Comparison of ENCODE assay signal across 11 cellular contexts in the genomic region with DNA sequence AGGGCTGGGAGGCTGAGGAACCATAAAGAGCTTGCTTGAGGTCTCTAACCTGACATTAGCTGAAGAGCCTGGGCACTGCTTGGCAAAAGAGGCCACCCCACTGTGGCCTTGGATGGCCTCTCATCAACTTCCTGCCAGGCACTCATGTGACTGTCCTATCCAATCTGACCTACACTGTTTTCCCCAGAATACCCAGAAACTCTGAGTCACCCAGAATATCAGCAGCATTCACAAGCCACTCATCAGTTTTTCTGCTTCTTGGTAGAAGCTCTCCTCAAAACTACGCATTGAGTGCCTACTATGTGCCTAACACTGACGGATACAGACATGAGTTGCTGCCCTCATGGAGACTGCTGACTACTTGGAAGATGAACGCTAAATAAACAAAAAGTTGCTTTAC. TPM values are rescaled to one million over a fixed set of nuclear protein-coding genes. Genes with fewer than 3 reads are reported as not detected.
DNase-seq lines count a peak whose midpoint lies in the region; ATAC-seq and TF ChIP-seq lines count a peak whose summit lies in the region.
"Had no signal": no experiment of that assay in that cellular context is flagged by ENCODE, and none has a peak within 500 bp of the region (broad histone marks: within the 10 kb centered on the region; RNA-seq: fewer than 3 reads in every experiment).

No MANE protein-coding gene starts in this region.

- H3K27me3 Mint-ChIP-seq in activated CD8-positive, alpha-beta memory T cell treated with anti-CD3 and anti-CD28 coated beads, Interleukin-2, amount 10 ng/mL, durations not matched to agents 7 days and 5 days: no peaks in the 10 kb centered on the region
- H3K27me3 Mint-ChIP-seq in immature natural killer cell (ENCODE audit: low read depth in 3 of 3): peaks cover 9 to 16% (median 9%) of the 10 kb centered on the region in 3 donors
- H3K27me3 Mint-ChIP-seq: naive B cell had no signal

- H3K27me3 ChIP-seq in heart left ventricle (no peaks in the 10 kb centered on the region), smooth muscle cell (ENCODE audit: low read depth) (no peaks in the 10 kb centered on the region)

- H3K9me3 ChIP-seq in heart left ventricle (no peaks in the 10 kb centered on the region), smooth muscle cell (replicated peaks; ENCODE audit: low read depth) (no peaks in the 10 kb centered on the region)

- peaks cover 2% of the 10 kb centered on the region for H4K20me1 ChIP-seq in smooth muscle cell (ENCODE audit: low read depth)

- peaks cover 6% of the 10 kb centered on the region for H3K79me2 ChIP-seq in smooth muscle cell (ENCODE audit: low read depth)

- no peak for TF ChIP-seq CTCF in VCaP (conservative IDR thresholded peaks at IDR 0.05)
- TF ChIP-seq CTCF in heart left ventricle (IDR thresholded peaks at IDR 0.05): no peak
- no peak for TF ChIP-seq CTCF in smooth muscle cell (IDR thresholded peaks at IDR 0.05; ENCODE audit: borderline replicate concordance, insufficient read depth, poor library complexity, severe bottlenecking)

- peaks cover 2% of the 10 kb centered on the region for H3K36me3 Mint-ChIP-seq in activated CD8-positive, alpha-beta memory T cell treated with anti-CD3 and anti-CD28 coated beads, Interleukin-2, amount 10 ng/mL, durations not matched to agents 7 days and 5 days
- no peaks in the 10 kb centered on the region for H3K36me3 Mint-ChIP-seq in immature natural killer cell
- H3K36me3 Mint-ChIP-seq: naive B cell had no signal

- DNase-seq in activated CD8-positive, alpha-beta memory T cell treated with anti-CD3 and anti-CD28 coated beads, Interleukin-2, amount 10 ng/mL, durations not matched to agents 7 days and 5 days: peak; percentile 45
- DNase-seq in activated CD8-positive, alpha-beta memory T cell treated with anti-CD3 and anti-CD28 coated beads for 24 hours: no peak
- DNase-seq in heart left ventricle: peak; percentile 57 to 74 (median 68)
- no peak for DNase-seq in smooth muscle cell (lab: John Stamatoyannopoulos, UW; ENCODE audit: unreplicated experiment)
- DNase-seq in NCI-H82 treated with DMSO at 0.1 percent for 48 hours (lab: John Stamatoyannopoulos, UW; ENCODE audit: unreplicated experiment): no peak
- no peak for DNase-seq in immature natural killer cell
- DNase-seq: DND-41, naive B cell had no signal

- no peak for ATAC-seq in activated CD8-positive, alpha-beta memory T cell treated with anti-CD3 and anti-CD28 coated beads, Interleukin-2, amount 10 ng/mL, durations not matched to agents 7 days and 5 days
- ATAC-seq in heart left ventricle (peak; percentile 52 to 72 (median 62)), GM21528 (IDR thresholded peaks at IDR 0.05; ENCODE audit: low FRiP score, unreplicated experiment) (no peak)

- peaks cover 22% of the 10 kb centered on the region for H3K4me1 Mint-ChIP-seq in activated CD8-positive, alpha-beta memory T cell treated with anti-CD3 and anti-CD28 coated beads, Interleukin-2, amount 10 ng/mL, durations not matched to agents 7 days and 5 days
- peaks cover 14 to 16% of the 10 kb centered on the region in 2 donors for H3K4me1 Mint-ChIP-seq in immature natural killer cell

- no peak overlapping the region for H3K9ac ChIP-seq in smooth muscle cell (ENCODE audit: low read depth)

- H3K4me1 ChIP-seq in heart left ventricle (peaks cover 0 to 56% (median 19%) of the 10 kb centered on the region in 12 donors), smooth muscle cell (ENCODE audit: low read depth) (peaks cover 7% of the 10 kb centered on the region)

- CTCF ChIA-PET in activated CD8-positive, alpha-beta memory T cell treated with anti-CD3 and anti-CD28 coated beads, Interleukin-2, amount 10 ng/mL, durations not matched to agents 7 days and 5 days (lab: Charles Lee): interaction anchor here (1.1 to 1.2 kb wide), 2 partner anchors 47 to 279 kb away, joined by 3 to 5 read pairs; partner anchors contain the start of gene CNNM2

- H2AFZ ChIP-seq in smooth muscle cell (ENCODE audit: low read depth): peak overlapping the region; percentile 56

- H3K36me3 ChIP-seq in heart left ventricle (no peaks in the 10 kb centered on the region), smooth muscle cell (ENCODE audit: low read depth) (no peaks in the 10 kb centered on the region)

- peak overlapping the region; percentile 14 for H3K4me2 ChIP-seq in smooth muscle cell

- intact Hi-C loops in heart left ventricle (cut with DNase I): loop anchor here in 2 of 10 donors (5.0 to 10.0 kb wide), 2 partner anchors 45 to 52 kb away; no protein-coding TSS in a partner anchor

- H3F3A ChIP-seq in smooth muscle cell (ENCODE audit: low read depth): peaks cover 9% of the 10 kb centered on the region

- no peaks in the 10 kb centered on the region for H3K9me3 Mint-ChIP-seq in activated CD8-positive, alpha-beta memory T cell treated with anti-CD3 and anti-CD28 coated beads, Interleukin-2, amount 10 ng/mL, durations not matched to agents 7 days and 5 days (ENCODE audit: low read depth)
- no peaks in the 10 kb centered on the region for H3K9me3 Mint-ChIP-seq in immature natural killer cell
- H3K9me3 Mint-ChIP-seq: naive B cell; T-helper 1 cell treated with Interleukin-12 subunit alpha and Interleukin-12 subunit beta and Interleukin-4 antibody, amounts not matched to agents 30 μg/mL and 1 μg/mL, for 36 hours had no signal

- H3K4me3 Mint-ChIP-seq in activated CD8-positive, alpha-beta memory T cell treated with anti-CD3 and anti-CD28 coated beads, Interleukin-2, amount 10 ng/mL, durations not matched to agents 7 days and 5 days: no peak overlapping the region
- H3K4me3 Mint-ChIP-seq in immature natural killer cell: no peak overlapping the region
- H3K4me3 Mint-ChIP-seq: naive B cell; T-helper 1 cell treated with Interleukin-12 subunit alpha and Interleukin-12 subunit beta and Interleukin-4 antibody, amounts not matched to agents 30 μg/mL and 1 μg/mL, for 36 hours had no signal

- H3K27ac Mint-ChIP-seq in activated CD8-positive, alpha-beta memory T cell treated with anti-CD3 and anti-CD28 coated beads, Interleukin-2, amount 10 ng/mL, durations not matched to agents 7 days and 5 days: no peak overlapping the region
- no peak overlapping the region for H3K27ac Mint-ChIP-seq in immature natural killer cell
- H3K27ac Mint-ChIP-seq: naive B cell; T-helper 1 cell treated with Interleukin-12 subunit alpha and Interleukin-12 subunit beta and Interleukin-4 antibody, amounts not matched to agents 30 μg/mL and 1 μg/mL, for 36 hours had no signal

- peak overlapping the region; percentile 11; the same call in 1 of the 2 replicates for H3K27ac ChIP-seq in VCaP
- peak overlapping the region in 10 of 12 donors; percentile 2 to 91 (median 63) for H3K27ac ChIP-seq in heart left ventricle
- peak overlapping the region; percentile 54 for H3K27ac ChIP-seq in smooth muscle cell (ENCODE audit: low read depth)

- no peak for TF ChIP-seq POLR2A in heart left ventricle (IDR thresholded peaks at IDR 0.05)

- 56 to 64% (median 57%) methylated on average over 3 of the region's 3 CpGs for WGBS in heart left ventricle, 4 donors
- 62% methylated on average over 3 of the region's 3 CpGs for WGBS in smooth muscle cell (ENCODE audit: low lambda C conversion rate)

- H3K4me3 ChIP-seq in heart left ventricle: peak overlapping the region in 1 of 12 donors; percentile 4
- H3K4me3 ChIP-seq in smooth muscle cell: no peak overlapping the region

RNA-seq across cellular contexts. Expression of gene NT5C2, which starts 4.1 kb away (rescaled TPM):
- total RNA-seq in activated CD8-positive, alpha-beta memory T cell treated with anti-CD3 and anti-CD28 coated beads, Interleukin-2, amount 10 ng/mL, durations not matched to agents 7 days and 5 days: 10 to 100 TPM; 64.4 to 64.9 TPM
- total RNA-seq in heart left ventricle (10 to 100 TPM; 32.0 to 70.6 (median 49.1) TPM), smooth muscle cell (32.2 and 33.5 TPM in 2 replicates)
- polyA plus RNA-seq in heart left ventricle (10 to 100 TPM; 26.2 to 38.9 TPM), smooth muscle cell (19.1 and 23.8 TPM in 2 replicates), immature natural killer cell (100 to 1,000 TPM in 1 of 3 donors, 10 to 100 TPM in 2; 86.2 to 116 (median 91.5) TPM)

RNA-seq across cellular contexts. Expression of gene RPEL1, which starts 48.5 kb away (rescaled TPM):
- total RNA-seq in activated CD8-positive, alpha-beta memory T cell treated with anti-CD3 and anti-CD28 coated beads, Interleukin-2, amount 10 ng/mL, durations not matched to agents 7 days and 5 days: not detected
- total RNA-seq in heart left ventricle (not detected), smooth muscle cell (not detected in 2 replicates)
- polyA plus RNA-seq in heart left ventricle (not detected), smooth muscle cell (not detected in 2 replicates), immature natural killer cell (not detected)

Comparison
In these comparisons a context has a peak if more than half of its experiments do, and no peak if none do; other contexts are left out.
1. DNase-seq: peak in activated CD8-positive, alpha-beta memory T cell treated with anti-CD3 and anti-CD28 coated beads, Interleukin-2, amount 10 ng/mL, durations not matched to agents 7 days and 5 days (single experiment) and heart left ventricle (5 of 5); none in activated CD8-positive, alpha-beta memory T cell treated with anti-CD3 and anti-CD28 coated beads for 24 hours (single experiment), smooth muscle cell (single experiment), NCI-H82 treated with DMSO at 0.1 percent for 48 hours (single experiment) and immature natural killer cell (0 of 3).
2. ATAC-seq: peak in heart left ventricle (4 of 4); none in activated CD8-positive, alpha-beta memory T cell treated with anti-CD3 and anti-CD28 coated beads, Interleukin-2, amount 10 ng/mL, durations not matched to agents 7 days and 5 days (single experiment) and GM21528 (single experiment).
3. H3K27ac ChIP-seq: peak in every context shown above with its lines; median percentile 63 in heart left ventricle; 54 in smooth muscle cell; 11 in VCaP.